8 cellular contexts compared by ENCODE assay signal in genomic region chr1:225882008-225882698, GRCh38. TPM values are rescaled to one million over a fixed set of nuclear protein-coding genes. Genes with fewer than 3 reads are reported as not detected.
DNase-seq lines count a peak whose midpoint lies in the region; ATAC-seq and TF ChIP-seq lines count a peak whose summit lies in the region.

TMEM63A (minus strand) TSS chr1:225882380; CDS start chr1:225877580, 4,800 bp downstream.

- peak; percentile 87 to 90 (median 87) for DNase-seq in CD4-positive, CD25-positive, alpha-beta regulatory T cell
- peak; percentile 69 for DNase-seq in RWPE2 (ENCODE audit: low spot score)
- DNase-seq in activated effector memory CD4-positive, alpha-beta T cell treated with anti-CD3 and anti-CD28 coated beads, Interleukin-2, amount 50 U/mL, for 16 hours, result peak; percentile 96
- peak; percentile 90 for DNase-seq in fibroblast of villous mesenchyme (ENCODE audit: low read depth)
- peak; percentile 96 for DNase-seq in neural progenitor cell (ENCODE audit: low spot score)

- peak within 1 kb of the TSS; percentile 82 for H3K27ac ChIP-seq in CD4-positive, CD25-positive, alpha-beta regulatory T cell (ENCODE audit: insufficient read depth, low read length, poor library complexity, severe bottlenecking)
- H3K27ac ChIP-seq in RWPE2 (ENCODE audit: poor library complexity, severe bottlenecking), result peak within 1 kb of the TSS; percentile 57
- no peak within 1 kb of the TSS for H3K27ac ChIP-seq in neural progenitor cell
- H3K27ac ChIP-seq in subcutaneous abdominal adipose tissue (ENCODE audit: low read depth, low read length), result peak within 1 kb of the TSS; percentile 78

- TF ChIP-seq CTCF in RWPE2 (IDR thresholded peaks at IDR 0.05; ENCODE audit: poor library complexity, severe bottlenecking) (no peak), fibroblast of villous mesenchyme (IDR thresholded peaks at IDR 0.05; ENCODE audit: insufficient read depth, low read depth, low read length) (peak; percentile 27), neural progenitor cell (IDR thresholded peaks at IDR 0.05) (peak; percentile 34)

- peaks cover 32% of the 10 kb centered on the region for H3F3A ChIP-seq in neural progenitor cell (ENCODE audit: low read depth)

- H3K4me2 ChIP-seq in neural progenitor cell, result peak within 1 kb of the TSS; percentile 98

- H3K27ac Mint-ChIP-seq in CD4-positive, CD25-positive, alpha-beta regulatory T cell, result peak within 1 kb of the TSS; percentile 89 to 96 (median 93)
- H3K27ac Mint-ChIP-seq in neural progenitor cell, result no peak within 1 kb of the TSS

- peak within 1 kb of the TSS; percentile 98 to 100 (median 98) for H3K4me3 Mint-ChIP-seq in CD4-positive, CD25-positive, alpha-beta regulatory T cell
- peak within 1 kb of the TSS; percentile 87 for H3K4me3 Mint-ChIP-seq in neural progenitor cell

- no peaks in the 10 kb centered on the region for H3K79me2 ChIP-seq in neural progenitor cell (ENCODE audit: low read depth)

- peak within 1 kb of the TSS; percentile 95 for H3K4me3 ChIP-seq in CD4-positive, CD25-positive, alpha-beta regulatory T cell (ENCODE audit: low read depth, low read length)
- H3K4me3 ChIP-seq in RWPE2 (ENCODE audit: severe bottlenecking) (peak within 1 kb of the TSS; percentile 70), fibroblast of villous mesenchyme (ENCODE audit: low read depth, low read length) (peak within 1 kb of the TSS; percentile 96), neural progenitor cell (peak within 1 kb of the TSS; percentile 75), subcutaneous abdominal adipose tissue (ENCODE audit: low read depth in 1 of 5, low read length in 5 of 5) (peak within 1 kb of the TSS; percentile 89 to 96 (median 93))

- TF ChIP-seq POLR2A in GM19193 (IDR thresholded peaks at IDR 0.05; ENCODE audit: extremely low read depth, insufficient read depth, insufficient read length), result peak; percentile 74

- H3K4me1 Mint-ChIP-seq in CD4-positive, CD25-positive, alpha-beta regulatory T cell, result peaks cover 0 to 53% (median 35%) of the 10 kb centered on the region in 4 donors
- H3K4me1 Mint-ChIP-seq in neural progenitor cell, result peaks cover 19% of the 10 kb centered on the region

- peak; percentile 69 to 73 for ATAC-seq in CD4-positive, CD25-positive, alpha-beta regulatory T cell (ENCODE audit: low read depth in 2 of 2)
- ATAC-seq in HG03439 (IDR thresholded peaks at IDR 0.05; ENCODE audit: unreplicated experiment), result peak; percentile 84
- peak; percentile 58 for ATAC-seq in RWPE2 (ENCODE audit: low read depth)

- peak within 1 kb of the TSS; percentile 91 for H2AFZ ChIP-seq in neural progenitor cell (replicated peaks)

- peaks cover 0 to 2% (median 0%) of the 10 kb centered on the region in 7 donors for H3K9me3 Mint-ChIP-seq in CD4-positive, CD25-positive, alpha-beta regulatory T cell
- H3K9me3 Mint-ChIP-seq in neural progenitor cell, result no peaks in the 10 kb centered on the region

- peaks cover 8% of the 10 kb centered on the region for H4K20me1 ChIP-seq in neural progenitor cell (ENCODE audit: low read depth)

- no peaks in the 10 kb centered on the region for H3K9me3 ChIP-seq in CD4-positive, CD25-positive, alpha-beta regulatory T cell (ENCODE audit: control insufficient read depth in 2 of 2, low read length in 2 of 2)
- H3K9me3 ChIP-seq in RWPE2 (ENCODE audit: severe bottlenecking) (no peaks in the 10 kb centered on the region), neural progenitor cell (ENCODE audit: low read depth) (no peaks in the 10 kb centered on the region), subcutaneous abdominal adipose tissue (ENCODE audit: control insufficient read depth in 5 of 5, low read length in 5 of 5) (no peaks in the 10 kb centered on the region)

- peaks cover 13% of the 10 kb centered on the region for H3K36me3 Mint-ChIP-seq in CD4-positive, CD25-positive, alpha-beta regulatory T cell
- no peaks in the 10 kb centered on the region for H3K36me3 Mint-ChIP-seq in neural progenitor cell

- no peaks in the 10 kb centered on the region for H3K27me3 ChIP-seq in CD4-positive, CD25-positive, alpha-beta regulatory T cell (ENCODE audit: control insufficient read depth, insufficient read depth, low read length)
- no peaks in the 10 kb centered on the region for H3K27me3 ChIP-seq in RWPE2 (ENCODE audit: insufficient read depth, poor library complexity, severe bottlenecking)
- H3K27me3 ChIP-seq in neural progenitor cell, result peaks cover 67% of the 10 kb centered on the region
- no peaks in the 10 kb centered on the region for H3K27me3 ChIP-seq in subcutaneous abdominal adipose tissue (ENCODE audit: control insufficient read depth in 5 of 5, insufficient read depth in 4 of 5, low read length in 5 of 5)

- H3K9ac ChIP-seq in neural progenitor cell (no peak within 1 kb of the TSS), subcutaneous abdominal adipose tissue (ENCODE audit: low read length in 5 of 5) (peak within 1 kb of the TSS; percentile 64 to 98 (median 91))

- peaks cover 21% of the 10 kb centered on the region for H3K36me3 ChIP-seq in CD4-positive, CD25-positive, alpha-beta regulatory T cell (ENCODE audit: control insufficient read depth, insufficient read depth, low read length)
- no peaks in the 10 kb centered on the region for H3K36me3 ChIP-seq in RWPE2 (ENCODE audit: low read depth)
- no peaks in the 10 kb centered on the region for H3K36me3 ChIP-seq in neural progenitor cell
- peaks cover 0 to 5% (median 3%) of the 10 kb centered on the region in 5 donors for H3K36me3 ChIP-seq in subcutaneous abdominal adipose tissue (ENCODE audit: control insufficient read depth in 5 of 5, insufficient read depth in 5 of 5, low read length in 5 of 5)

- peaks cover 4% of the 10 kb centered on the region for H3K27me3 Mint-ChIP-seq in CD4-positive, CD25-positive, alpha-beta regulatory T cell
- peaks cover 12% of the 10 kb centered on the region for H3K27me3 Mint-ChIP-seq in neural progenitor cell (ENCODE audit: insufficient read depth, low read depth)

- peaks cover 53% of the 10 kb centered on the region for H3K4me1 ChIP-seq in CD4-positive, CD25-positive, alpha-beta regulatory T cell (ENCODE audit: control insufficient read depth, insufficient read depth, low read length, poor library complexity, severe bottlenecking)
- H3K4me1 ChIP-seq in RWPE2 (ENCODE audit: insufficient read depth, poor library complexity, severe bottlenecking) (peaks cover 2% of the 10 kb centered on the region), neural progenitor cell (peaks cover 10% of the 10 kb centered on the region), subcutaneous abdominal adipose tissue (ENCODE audit: control insufficient read depth in 5 of 5, insufficient read depth in 5 of 5, low read length in 5 of 5) (peaks cover 23 to 60% (median 54%) of the 10 kb centered on the region in 5 donors)

RNA-seq across cellular contexts. Expression of gene TMEM63A, which starts in this region (rescaled TPM):
- 454 TPM for total RNA-seq in CD4-positive, CD25-positive, alpha-beta regulatory T cell
- polyA plus RNA-seq in CD4-positive, CD25-positive, alpha-beta regulatory T cell, result 10 to 100 TPM; 66.9 to 72.2 (median 69.3) TPM
- total RNA-seq in fibroblast of villous mesenchyme (20.3 and 26.3 TPM in 2 replicates), neural progenitor cell (ENCODE audit: low replicate concordance) (5.1 and 12.3 TPM in 2 replicates)

Comparison
In these comparisons a context has a peak if more than half of its experiments do, and no peak if none do; other contexts are left out.
1. RNA of gene TMEM63A (total RNA-seq): 454 TPM in CD4-positive, CD25-positive, alpha-beta regulatory T cell (single experiment); 20.3 to 26.3 TPM in fibroblast of villous mesenchyme and 5.1 to 12.3 TPM in neural progenitor cell; every median in the first group is over 10 times any median in the second.
2. Peak in every context shown above with its lines, with median percentiles within 50 percentile points of each other: ATAC-seq, DNase-seq and H3K4me3 ChIP-seq.